ENCODE assay signal across 10 cellular contexts in genomic region chr14:33949051-33950037, GRCh38. TPM values are rescaled to one million over a fixed set of nuclear protein-coding genes. Genes with fewer than 3 reads are reported as not detected.
DNase-seq lines count a peak whose midpoint lies in the region; ATAC-seq and TF ChIP-seq lines count a peak whose summit lies in the region.
"Had no signal": no experiment of that assay in that cellular context is flagged by ENCODE, and none has a peak within 500 bp of the region (broad histone marks: within the 10 kb centered on the region; RNA-seq: fewer than 3 reads in every experiment).

No MANE protein-coding gene starts in this region.

- H3K27ac ChIP-seq in endodermal cell (ENCODE audit: low read depth, low read length) = no peak overlapping the region
- no peak overlapping the region for H3K27ac ChIP-seq in ovary

- no peaks in the 10 kb centered on the region for H3K9me3 Mint-ChIP-seq in endodermal cell

- peaks cover 7% of the 10 kb centered on the region for H3K36me3 Mint-ChIP-seq in endodermal cell (ENCODE audit: low read depth)
- H3K36me3 Mint-ChIP-seq: memory B cell had no signal

- H3K4me3 ChIP-seq in endodermal cell (ENCODE audit: low read length) = peak overlapping the region; percentile 86
- peak overlapping the region; percentile 57 for H3K4me3 ChIP-seq in ovary

- H3K9me3 ChIP-seq in endodermal cell (ENCODE audit: control insufficient read depth, low read length) (no peaks in the 10 kb centered on the region), ovary (no peaks in the 10 kb centered on the region)

- peaks cover 20% of the 10 kb centered on the region for H3K27me3 Mint-ChIP-seq in endodermal cell (ENCODE audit: insufficient read depth)

- H3K9ac ChIP-seq in endodermal cell (ENCODE audit: extremely low read depth, low read length, poor library complexity, severe bottlenecking) = peak overlapping the region; percentile 76

- peaks cover 13% of the 10 kb centered on the region for H3K4me1 ChIP-seq in endodermal cell (ENCODE audit: control insufficient read depth, insufficient read depth, low read length)
- peaks cover 5% of the 10 kb centered on the region for H3K4me1 ChIP-seq in ovary (ENCODE audit: insufficient read depth)

- peaks cover 18% of the 10 kb centered on the region for H3K27me3 ChIP-seq in endodermal cell (ENCODE audit: control insufficient read depth, insufficient read depth, low read length, poor library complexity, severe bottlenecking)
- H3K27me3 ChIP-seq in ovary = no peaks in the 10 kb centered on the region

- intact Hi-C loops in ovary (cut with DNase I) = no loop called here

- DNase-seq in DMS79 (lab: John Stamatoyannopoulos, UW) (peak; percentile 33), NCI-H187 treated with DMSO at 0.1 percent for 48 hours (lab: John Stamatoyannopoulos, UW) (peak; percentile 30), endodermal cell (peak; percentile 46), ovary (no peak), NCI-H2081 treated with DMSO at 0.1 percent for 48 hours (lab: John Stamatoyannopoulos, UW) (no peak)
- DNase-seq in activated CD4-positive, alpha-beta T cell treated with anti-CD3 and anti-CD28 coated beads, Interleukin-2, amount 50 U/mL, for 4 hours = no peak
- DNase-seq: MV-4-11 had no signal

- no peak overlapping the region for H3K27ac Mint-ChIP-seq in endodermal cell
- H3K27ac Mint-ChIP-seq: memory B cell had no signal

- H3K4me3 Mint-ChIP-seq in endodermal cell = peak overlapping the region; percentile 80
- H3K4me3 Mint-ChIP-seq: memory B cell had no signal

- peaks cover 8% of the 10 kb centered on the region for H3K36me3 ChIP-seq in endodermal cell (ENCODE audit: control insufficient read depth, insufficient read depth, low read length)
- H3K36me3 ChIP-seq in ovary = no peaks in the 10 kb centered on the region

- 35 to 54% methylated on average over 13 to 15 of the region's 15 CpGs for WGBS in endodermal cell (ENCODE audit: insufficient coverage in 1 of 2, insufficient read length in 1 of 2), 2 experiments
- WGBS in ovary, 3 donors = 55 to 63% (median 56%) methylated on average over 15 of the region's 15 CpGs

- H3K4me1 Mint-ChIP-seq in endodermal cell = peaks cover 36% of the 10 kb centered on the region

- ATAC-seq in GM19467 (IDR thresholded peaks at IDR 0.05; ENCODE audit: unreplicated experiment) (no peak), HG03457 (IDR thresholded peaks at IDR 0.05; ENCODE audit: unreplicated experiment) (no peak)

- TF ChIP-seq CTCF in endodermal cell (conservative IDR thresholded peaks at IDR 0.05) (no peak), ovary (IDR thresholded peaks at IDR 0.05) (no peak)

- no peak for TF ChIP-seq POLR2A in ovary (IDR thresholded peaks at IDR 0.05)

- TF ChIP-seq EP300 in ovary (IDR thresholded peaks at IDR 0.05) = no peak

RNA-seq across cellular contexts. Expression of gene EGLN3, which starts 1.5 kb away (rescaled TPM):
- total RNA-seq in endodermal cell (10 to 100 TPM; 13.4 to 18.1 TPM), ovary (1 to 10 TPM; 1.8 to 5.1 (median 2.4) TPM)
- polyA plus RNA-seq in endodermal cell (2013, experiment 1 of 2) = 12.6 TPM
- polyA plus RNA-seq in endodermal cell (2013, experiment 2 of 2) = 14.5 TPM
- 1 to 10 TPM; 1.7 to 4.3 TPM for polyA plus RNA-seq in ovary

Comparison
In these comparisons a context has a peak if more than half of its experiments do, and no peak if none do; other contexts are left out.
1. DNase-seq: peak in DMS79 (single experiment), NCI-H187 treated with DMSO at 0.1 percent for 48 hours (single experiment) and endodermal cell (single experiment); none in ovary (0 of 5), NCI-H2081 treated with DMSO at 0.1 percent for 48 hours (single experiment) and activated CD4-positive, alpha-beta T cell treated with anti-CD3 and anti-CD28 coated beads, Interleukin-2, amount 50 U/mL, for 4 hours (0 of 2).